Comparison of ENCODE assay signal across 12 cellular contexts in genomic region chr3:195035345-195036202, GRCh38.
A peak's percentile ranks its signal among the peaks of the same experiment; 100 is the strongest.
DNase-seq lines count a peak whose midpoint lies in the region; ATAC-seq, FAIRE-seq and TF ChIP-seq lines count a peak whose summit lies in the region.
"Had no signal": no experiment of that assay in that cellular context is flagged by ENCODE, and none has a peak within 500 bp of the region (broad histone marks: within the 10 kb centered on the region; RNA-seq: fewer than 3 reads in every experiment).

No MANE protein-coding gene starts in this region.

- ATAC-seq in naive thymus-derived CD4-positive, alpha-beta T cell, result peak; percentile 22
- ATAC-seq in stimulated activated memory B cell treated with anti-CD40 and anti-IgM and Interleukin-4, amounts not matched to agents 10 μg/mL and 1 μg/mL and 100 μg/mL, for 72 hours, result no peak
- no peak for ATAC-seq in GM19035 (IDR thresholded peaks at IDR 0.05; ENCODE audit: unreplicated experiment)

- H3K27me3 ChIP-seq in GM06990 (replicated peaks; ENCODE audit: control insufficient read depth, insufficient read depth, low read length) (no peaks in the 10 kb centered on the region), bronchial epithelial cell (ENCODE audit: control insufficient read depth, insufficient read depth, low read length) (no peaks in the 10 kb centered on the region)
- H3K27me3 ChIP-seq in naive thymus-derived CD4-positive, alpha-beta T cell (ENCODE audit: control insufficient read depth in 2 of 2, insufficient read depth in 2 of 2, low read length in 2 of 2), result no peaks in the 10 kb centered on the region
- H3K27me3 ChIP-seq: ascending aorta had no signal

- no peaks in the 10 kb centered on the region for H3K9me3 ChIP-seq in naive thymus-derived CD4-positive, alpha-beta T cell (ENCODE audit: control insufficient read depth in 2 of 3, low read length in 3 of 3)

- no peaks in the 10 kb centered on the region for H3K36me3 ChIP-seq in GM06990 (ENCODE audit: control insufficient read depth, insufficient read depth, low read length)
- H3K36me3 ChIP-seq in bronchial epithelial cell (ENCODE audit: control insufficient read depth, insufficient read depth, low read length), result no peaks in the 10 kb centered on the region
- H3K36me3 ChIP-seq in naive thymus-derived CD4-positive, alpha-beta T cell (ENCODE audit: control insufficient read depth in 2 of 3, insufficient read depth in 3 of 3, low read length in 3 of 3), result no peaks in the 10 kb centered on the region
- H3K36me3 ChIP-seq: ascending aorta had no signal

- intact Hi-C loops in naive thymus-derived CD4-positive, alpha-beta T cell (cut with micrococcal nuclease), result no loop called here

- no peak overlapping the region for H3K4me3 Mint-ChIP-seq in HFFc6
- no peak overlapping the region for H3K4me3 Mint-ChIP-seq in naive thymus-derived CD4-positive, alpha-beta T cell
- H3K4me3 Mint-ChIP-seq in stimulated activated memory B cell treated with anti-CD40 and anti-IgM and Interleukin-4, amounts not matched to agents 10 μg/mL and 1 μg/mL and 100 μg/mL, for 72 hours, result no peak overlapping the region
- H3K4me3 Mint-ChIP-seq: activated T-cell treated with anti-CD3 and anti-CD28 coated beads, Interleukin-2, amount 50 U/mL, for 24 hours had no signal

- CTCF ChIA-PET in naive thymus-derived CD4-positive, alpha-beta T cell (lab: Charles Lee), result no interaction called here
- CTCF ChIA-PET in GM10248 (lab: Yijun Ruan, JAX), result no interaction called here

- peak; percentile 60 for FAIRE-seq in bronchial epithelial cell (lab: Jason Lieb, UNC)
- FAIRE-seq: islet of Langerhans had no signal

- POLR2A ChIA-PET in naive thymus-derived CD4-positive, alpha-beta T cell (lab: Charles Lee), result no interaction called here
- POLR2A ChIA-PET in GM10248 (lab: Yijun Ruan, JAX), result no interaction called here

- no peaks in the 10 kb centered on the region; the same call in 1 of the 2 replicates for H3K9me3 Mint-ChIP-seq in HFFc6
- H3K9me3 Mint-ChIP-seq in naive thymus-derived CD4-positive, alpha-beta T cell, result no peaks in the 10 kb centered on the region
- H3K9me3 Mint-ChIP-seq in stimulated activated memory B cell treated with anti-CD40 and anti-IgM and Interleukin-4, amounts not matched to agents 10 μg/mL and 1 μg/mL and 100 μg/mL, for 72 hours, result peaks cover 7% of the 10 kb centered on the region
- H3K9me3 Mint-ChIP-seq: activated T-cell treated with anti-CD3 and anti-CD28 coated beads, Interleukin-2, amount 50 U/mL, for 24 hours had no signal

- peak; percentile 35 for TF ChIP-seq CTCF in GM06990 (IDR thresholded peaks at IDR 0.05; ENCODE audit: insufficient read depth, low read length, poor library complexity, severe bottlenecking)
- TF ChIP-seq CTCF in HFFc6 (IDR thresholded peaks at IDR 0.05), result peak; percentile 53
- TF ChIP-seq CTCF in bronchial epithelial cell (IDR thresholded peaks at IDR 0.05; ENCODE audit: insufficient read depth, low read length, severe bottlenecking), result peak; percentile 3
- TF ChIP-seq CTCF in GM10248 (IDR thresholded peaks at IDR 0.05; ENCODE audit: control extremely low read depth, extremely low read depth, low read depth, missing control alignments), result no peak

- no peak overlapping the region for H3K27ac Mint-ChIP-seq in HFFc6
- H3K27ac Mint-ChIP-seq in naive thymus-derived CD4-positive, alpha-beta T cell, result no peak overlapping the region
- H3K27ac Mint-ChIP-seq in stimulated activated memory B cell treated with anti-CD40 and anti-IgM and Interleukin-4, amounts not matched to agents 10 μg/mL and 1 μg/mL and 100 μg/mL, for 72 hours, result no peak overlapping the region
- H3K27ac Mint-ChIP-seq: activated T-cell treated with anti-CD3 and anti-CD28 coated beads, Interleukin-2, amount 50 U/mL, for 24 hours had no signal

- H3K27ac ChIP-seq in naive thymus-derived CD4-positive, alpha-beta T cell (ENCODE audit: low read depth, low read length), result no peak overlapping the region
- H3K27ac ChIP-seq: ascending aorta, epithelial cell of prostate had no signal

- no peaks in the 10 kb centered on the region for H3K4me1 Mint-ChIP-seq in HFFc6 (ENCODE audit: low read depth)
- no peaks in the 10 kb centered on the region for H3K4me1 Mint-ChIP-seq in naive thymus-derived CD4-positive, alpha-beta T cell
- H3K4me1 Mint-ChIP-seq in stimulated activated memory B cell treated with anti-CD40 and anti-IgM and Interleukin-4, amounts not matched to agents 10 μg/mL and 1 μg/mL and 100 μg/mL, for 72 hours, result peaks cover 27% of the 10 kb centered on the region

- H3K4me3 ChIP-seq in GM06990 (replicated peaks; ENCODE audit: low read depth, low read length) (no peak overlapping the region), bronchial epithelial cell (ENCODE audit: low read depth, low read length) (no peak overlapping the region)
- H3K4me3 ChIP-seq in naive thymus-derived CD4-positive, alpha-beta T cell (ENCODE audit: low read length), result no peak overlapping the region
- H3K4me3 ChIP-seq: ascending aorta had no signal

- no peaks in the 10 kb centered on the region for H3K4me1 ChIP-seq in naive thymus-derived CD4-positive, alpha-beta T cell (ENCODE audit: control insufficient read depth in 2 of 2, insufficient read depth in 2 of 2, low read length in 2 of 2)
- H3K4me1 ChIP-seq: ascending aorta had no signal

- DNase-seq in GM06990 (ENCODE audit: extremely low read depth, insufficient read length), result no peak
- DNase-seq in HFFc6, result no peak
- no peak for DNase-seq in bronchial epithelial cell (ENCODE audit: low read depth)
- no peak for DNase-seq in naive thymus-derived CD4-positive, alpha-beta T cell
- no peak for DNase-seq in GM10248 (ENCODE audit: extremely low spot score)
- DNase-seq: activated T-cell treated with anti-CD3 and anti-CD28 coated beads, Interleukin-2, amount 50 U/mL, for 24 hours; NCI-H2107 had no signal

- H3K27me3 Mint-ChIP-seq in HFFc6 (ENCODE audit: insufficient read depth), result peaks cover 23% of the 10 kb centered on the region
- peaks cover 0 to 4% (median 0%) of the 10 kb centered on the region in 5 donors for H3K27me3 Mint-ChIP-seq in naive thymus-derived CD4-positive, alpha-beta T cell
- H3K27me3 Mint-ChIP-seq in stimulated activated memory B cell treated with anti-CD40 and anti-IgM and Interleukin-4, amounts not matched to agents 10 μg/mL and 1 μg/mL and 100 μg/mL, for 72 hours, result no peaks in the 10 kb centered on the region

- H3K36me3 Mint-ChIP-seq in HFFc6 (ENCODE audit: low read depth), result no peaks in the 10 kb centered on the region
- H3K36me3 Mint-ChIP-seq in naive thymus-derived CD4-positive, alpha-beta T cell, result no peaks in the 10 kb centered on the region
- no peaks in the 10 kb centered on the region for H3K36me3 Mint-ChIP-seq in stimulated activated memory B cell treated with anti-CD40 and anti-IgM and Interleukin-4, amounts not matched to agents 10 μg/mL and 1 μg/mL and 100 μg/mL, for 72 hours
